12 cellular contexts compared by ENCODE assay signal in the genomic region with DNA sequence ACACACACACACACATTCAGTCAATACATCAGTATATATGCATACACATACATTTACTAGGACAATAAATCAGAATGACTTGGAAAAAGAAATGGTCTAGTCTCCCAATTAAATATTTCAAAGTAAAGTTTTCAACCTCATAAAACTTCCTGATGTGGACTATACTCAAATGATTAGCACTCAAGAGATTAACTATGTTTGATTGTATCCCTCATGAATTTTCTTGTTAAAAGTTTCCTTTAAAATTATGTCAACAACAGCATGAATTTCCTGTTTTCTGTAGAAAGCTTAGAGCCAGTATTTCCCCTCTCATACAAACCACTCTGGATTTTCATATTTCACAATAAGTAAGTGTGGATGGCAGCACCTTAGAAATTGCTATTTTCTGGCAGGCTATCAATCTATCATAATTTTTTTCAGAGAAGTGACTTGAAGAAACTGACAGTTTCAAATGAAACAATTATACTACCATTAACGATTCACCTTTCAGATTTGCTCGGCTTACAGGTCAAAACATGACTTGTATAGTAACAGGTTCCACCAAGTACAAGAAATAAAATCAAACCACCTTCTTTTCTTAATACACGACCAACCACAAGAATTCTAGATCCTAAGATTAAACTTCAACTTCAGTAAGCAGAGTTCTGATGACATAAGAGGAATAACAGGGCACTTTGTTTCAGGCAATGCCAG. TPM values are rescaled to one million over a fixed set of nuclear protein-coding genes. Genes with fewer than 3 reads are reported as not detected.
DNase-seq lines count a peak whose midpoint lies in the region; ATAC-seq and TF ChIP-seq lines count a peak whose summit lies in the region.
"Had no signal": no experiment of that assay in that cellular context is flagged by ENCODE, and none has a peak within 500 bp of the region (broad histone marks: within the 10 kb centered on the region; RNA-seq: fewer than 3 reads in every experiment).

No MANE protein-coding gene starts in this region.

- peaks cover 54% of the 10 kb centered on the region for H3K4me1 Mint-ChIP-seq in CD8-positive, alpha-beta T cell (ENCODE audit: low read depth)
- H3K4me1 Mint-ChIP-seq in natural killer cell treated with Interleukin-12 subunit alpha and Interleukin-12 subunit beta and Interleukin-15 and Interleukin-18, amount 100 ng/mL, for 72 hours (ENCODE audit: low read depth in 2 of 2) = peaks cover 25 to 28% of the 10 kb centered on the region in 2 donors

- ATAC-seq in CD8-positive, alpha-beta T cell = no peak
- no peak for ATAC-seq in RWPE2 (ENCODE audit: low read depth)
- ATAC-seq in natural killer cell treated with Interleukin-12 subunit alpha and Interleukin-12 subunit beta and Interleukin-15 and Interleukin-18, amount 100 ng/mL, for 72 hours = no peak

- H3K9me3 Mint-ChIP-seq in CD8-positive, alpha-beta T cell = no peaks in the 10 kb centered on the region
- H3K9me3 Mint-ChIP-seq in natural killer cell treated with Interleukin-12 subunit alpha and Interleukin-12 subunit beta and Interleukin-15 and Interleukin-18, amount 100 ng/mL, for 72 hours = no peaks in the 10 kb centered on the region
- H3K9me3 Mint-ChIP-seq: activated naive CD4-positive, alpha-beta T cell treated with anti-CD3 and anti-CD28 coated beads, Interleukin-2, amount 50 U/mL, for 72 hours had no signal

- H3K36me3 ChIP-seq in CD8-positive, alpha-beta T cell (ENCODE audit: insufficient read depth, low read length) = peaks cover 18% of the 10 kb centered on the region
- H3K36me3 ChIP-seq in RWPE2 (ENCODE audit: low read depth) (peaks cover 49% of the 10 kb centered on the region), breast epithelium (no peaks in the 10 kb centered on the region)

- no peak overlapping the region for H3K27ac ChIP-seq in CD8-positive, alpha-beta T cell (ENCODE audit: low read depth, low read length)
- H3K27ac ChIP-seq in RWPE2 (ENCODE audit: poor library complexity, severe bottlenecking) (peak overlapping the region; percentile 7), breast epithelium (peak overlapping the region; percentile 45 to 77)

- H3K4me3 ChIP-seq in CD8-positive, alpha-beta T cell (ENCODE audit: low read depth, low read length) = no peak overlapping the region
- H3K4me3 ChIP-seq in RWPE2 (ENCODE audit: severe bottlenecking) = no peak overlapping the region
- no peak overlapping the region for H3K4me3 ChIP-seq in breast epithelium

- H3K27me3 ChIP-seq in CD8-positive, alpha-beta T cell (ENCODE audit: insufficient read depth, low read length) = no peaks in the 10 kb centered on the region
- H3K27me3 ChIP-seq in RWPE2 (ENCODE audit: insufficient read depth, poor library complexity, severe bottlenecking) (no peaks in the 10 kb centered on the region), breast epithelium (no peaks in the 10 kb centered on the region)

- DNase-seq in CD8-positive, alpha-beta T cell = no peak
- DNase-seq in RWPE2 (ENCODE audit: low spot score) (no peak), breast epithelium (ENCODE audit: low spot score in 2 of 2) (no peak), NCI-H2227 (lab: John Stamatoyannopoulos, UW; ENCODE audit: unreplicated experiment) (no peak), H4 (ENCODE audit: low spot score) (no peak), NCI-H2081 treated with DMSO at 0.1 percent for 48 hours (lab: John Stamatoyannopoulos, UW) (no peak)
- DNase-seq in natural killer cell treated with Interleukin-12 subunit alpha and Interleukin-12 subunit beta and Interleukin-15 and Interleukin-18, amount 100 ng/mL, for 72 hours (ENCODE audit: low spot score) = no peak
- no peak for DNase-seq in stimulated activated CD4-positive, alpha-beta T cell treated with anti-CD3 and anti-CD28 coated beads, Interleukin-2, amount 100 ng/mL, for 48 hours
- DNase-seq: effector CD4-positive, alpha-beta T cell; NCI-H446 treated with DMSO at 0.1 percent for 48 hours; stimulated activated CD4-positive, alpha-beta T cell treated with anti-CD3 and anti-CD28 coated beads, Interleukin-1b, Interleukin-23, amount 100 ng/mL, for 48 hours had no signal

- H3K9me3 ChIP-seq in CD8-positive, alpha-beta T cell (ENCODE audit: low read length) = no peaks in the 10 kb centered on the region
- H3K9me3 ChIP-seq in RWPE2 (ENCODE audit: severe bottlenecking) (no peaks in the 10 kb centered on the region), breast epithelium (no peaks in the 10 kb centered on the region)

- POLR2A ChIA-PET in CD8-positive, alpha-beta T cell (lab: Charles Lee) = no interaction called here

- no peak for TF ChIP-seq POLR2A in breast epithelium (IDR thresholded peaks at IDR 0.05)

- peaks cover 28% of the 10 kb centered on the region for H3K4me1 ChIP-seq in CD8-positive, alpha-beta T cell (ENCODE audit: insufficient read depth, low read length)
- H3K4me1 ChIP-seq in RWPE2 (ENCODE audit: insufficient read depth, poor library complexity, severe bottlenecking) (peaks cover 8% of the 10 kb centered on the region), breast epithelium (no peaks in the 10 kb centered on the region)

- CTCF ChIA-PET in CD8-positive, alpha-beta T cell (lab: Charles Lee) = no interaction called here

- peak overlapping the region; percentile 64 for H3K27ac Mint-ChIP-seq in CD8-positive, alpha-beta T cell
- H3K27ac Mint-ChIP-seq in natural killer cell treated with Interleukin-12 subunit alpha and Interleukin-12 subunit beta and Interleukin-15 and Interleukin-18, amount 100 ng/mL, for 72 hours = peak overlapping the region; percentile 39 to 81

- no peak for TF ChIP-seq CTCF in CD8-positive, alpha-beta T cell (IDR thresholded peaks at IDR 0.05)
- TF ChIP-seq CTCF in RWPE2 (IDR thresholded peaks at IDR 0.05; ENCODE audit: poor library complexity, severe bottlenecking) = no peak
- no peak for TF ChIP-seq CTCF in breast epithelium (IDR thresholded peaks at IDR 0.05)

- peaks cover 79% of the 10 kb centered on the region for H3K36me3 Mint-ChIP-seq in CD8-positive, alpha-beta T cell
- peaks cover 18% of the 10 kb centered on the region for H3K36me3 Mint-ChIP-seq in natural killer cell treated with Interleukin-12 subunit alpha and Interleukin-12 subunit beta and Interleukin-15 and Interleukin-18, amount 100 ng/mL, for 72 hours

- H3K27me3 Mint-ChIP-seq in CD8-positive, alpha-beta T cell (ENCODE audit: low read depth) = no peaks in the 10 kb centered on the region
- H3K27me3 Mint-ChIP-seq in natural killer cell treated with Interleukin-12 subunit alpha and Interleukin-12 subunit beta and Interleukin-15 and Interleukin-18, amount 100 ng/mL, for 72 hours = no peaks in the 10 kb centered on the region

- intact Hi-C loops in CD8-positive, alpha-beta T cell (cut with DNase I, micrococcal nuclease) = loop anchor here in 1 of 2 experiments (2.0 kb wide), 1 partner anchor 18 kb away; no protein-coding TSS in a partner anchor
- intact Hi-C loops in breast epithelium (cut with DNase I; ENCODE audit: low total_unique reads) = no loop called here

- H3K4me3 Mint-ChIP-seq in CD8-positive, alpha-beta T cell = no peak overlapping the region
- H3K4me3 Mint-ChIP-seq in natural killer cell treated with Interleukin-12 subunit alpha and Interleukin-12 subunit beta and Interleukin-15 and Interleukin-18, amount 100 ng/mL, for 72 hours = peak overlapping the region; percentile 7

RNA-seq across cellular contexts. Expression of gene ELK4, which starts 20.9 kb away (rescaled TPM):
- 100 to 1,000 TPM; 142 to 147 TPM for total RNA-seq in CD8-positive, alpha-beta T cell
- total RNA-seq in breast epithelium = 10 to 100 TPM; 22.6 to 32.5 (median 26.5) TPM
- 10 to 100 TPM; 78.7 to 97.8 TPM for total RNA-seq in natural killer cell treated with Interleukin-12 subunit alpha and Interleukin-12 subunit beta and Interleukin-15 and Interleukin-18, amount 100 ng/mL, for 72 hours
- 8.6 and 12.8 TPM in 2 replicates for total RNA-seq in H4 (2014; rRNA removed; shearing (Covaris generic))
